Comparison of ENCODE assay signal across 17 cellular contexts in the genomic region with DNA sequence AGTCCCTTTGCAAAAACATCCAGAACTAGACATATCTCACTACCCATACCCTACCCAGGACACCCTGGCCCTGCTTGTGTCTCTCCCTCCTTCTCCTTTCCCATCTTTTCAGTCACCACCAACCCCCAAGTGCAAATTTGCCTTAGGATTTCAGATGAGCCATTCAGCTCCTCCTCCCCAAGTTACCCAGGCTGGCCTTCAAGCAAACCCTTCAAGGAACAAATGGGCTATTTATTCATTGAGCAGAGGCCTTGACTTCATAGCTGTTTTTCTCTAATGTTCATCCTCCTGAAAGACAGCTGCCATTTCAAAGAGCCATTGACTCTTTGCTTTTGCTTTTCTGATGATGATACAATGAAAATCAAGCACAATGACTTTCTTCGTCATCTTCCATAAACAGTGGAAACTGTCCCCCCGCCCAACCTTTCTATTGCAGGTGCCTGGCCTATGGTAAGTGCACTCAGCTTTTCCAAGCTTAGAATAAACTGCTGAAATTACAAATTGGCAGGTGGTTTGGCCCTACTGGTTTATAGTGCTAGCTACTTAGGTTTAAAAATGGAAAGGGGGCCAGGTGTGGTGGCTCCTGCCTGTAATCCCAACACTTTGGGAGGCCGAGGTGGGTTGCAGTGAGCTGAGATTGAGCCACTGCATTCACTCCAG. TPM values are rescaled to one million over a fixed set of nuclear protein-coding genes. Genes with fewer than 3 reads are reported as not detected.
"Had no signal": no experiment of that assay in that cellular context is flagged by ENCODE, and none has a peak within 500 bp of the region (broad histone marks: within the 10 kb centered on the region; RNA-seq: fewer than 3 reads in every experiment).

No MANE protein-coding gene starts in this region.

- H3K27ac Mint-ChIP-seq: activated naive CD4-positive, alpha-beta T cell treated with anti-CD3 and anti-CD28 coated beads, Interleukin-2, amount 50 U/mL, for 72 hours; stimulated activated naive CD8-positive, alpha-beta T cell treated with anti-CD3 and anti-CD28 coated beads, Interleukin-15, Interleukin-2, amounts not matched to agents 100 ng/mL and 50 ng/mL, for 24 hours; WTC11 had no signal

- H3K36me3 ChIP-seq: prostate gland, right lobe of liver, thoracic aorta, upper lobe of right lung had no signal

- H3K36me3 Mint-ChIP-seq: activated naive CD4-positive, alpha-beta T cell treated with anti-CD3 and anti-CD28 coated beads, Interleukin-2, amount 50 U/mL, for 72 hours; brain; WTC11 had no signal

- H3K4me1 ChIP-seq: prostate gland had no signal

- H3K4me3 ChIP-seq: prostate gland, right lobe of liver, smooth muscle cell, thoracic aorta, upper lobe of right lung had no signal

- H3K27me3 Mint-ChIP-seq: stimulated activated naive CD8-positive, alpha-beta T cell treated with anti-CD3 and anti-CD28 coated beads, Interleukin-15, Interleukin-2, amounts not matched to agents 100 ng/mL and 50 ng/mL, for 24 hours had no signal

- ATAC-seq: activated naive CD4-positive, alpha-beta T cell treated with anti-CD3 and anti-CD28 coated beads, Interleukin-2, amount 50 U/mL, for 72 hours; activated T-cell treated with anti-CD3 and anti-CD28 coated beads, Interleukin-2, amount 50 U/mL, for 4 hours; left ventricle myocardium superior; upper lobe of right lung; WTC11 had no signal

- DNase-seq: activated CD4-positive, alpha-beta memory T cell treated with anti-CD3 and anti-CD28 coated beads, Interleukin-2, amount 10 ng/mL, durations not matched to agents 7 days and 5 days; activated CD4-positive, alpha-beta T cell treated with anti-CD3 and anti-CD28 coated beads for 4 hours; activated effector memory CD4-positive, alpha-beta T cell treated with Interleukin-2 at 50 U/mL for 16 hours; activated T-cell treated with anti-CD3 and anti-CD28 coated beads, Interleukin-2, amount 50 U/mL, for 4 hours; mesenchymal stem cell; upper lobe of right lung had no signal

- H3K4me2 ChIP-seq: smooth muscle cell had no signal

- H3K27me3 ChIP-seq: right lobe of liver, upper lobe of right lung had no signal

- H3K27ac ChIP-seq: prostate gland, right lobe of liver, thoracic aorta, upper lobe of right lung had no signal

- H3K9me3 Mint-ChIP-seq: activated CD4-positive, alpha-beta memory T cell treated with anti-CD3 and anti-CD28 coated beads, Interleukin-2, amount 10 ng/mL, durations not matched to agents 7 days and 5 days; activated T-cell treated with anti-CD3 and anti-CD28 coated beads, Interleukin-2, amount 50 U/mL, for 4 hours; nephron; stimulated activated naive CD8-positive, alpha-beta T cell treated with anti-CD3 and anti-CD28 coated beads, Interleukin-15, Interleukin-2, amounts not matched to agents 100 ng/mL and 50 ng/mL, for 24 hours; WTC11 had no signal

- H3K9me3 ChIP-seq: prostate gland, right lobe of liver, thoracic aorta, upper lobe of right lung had no signal

- H3K4me3 Mint-ChIP-seq: activated CD4-positive, alpha-beta memory T cell treated with anti-CD3 and anti-CD28 coated beads, Interleukin-2, amount 10 ng/mL, durations not matched to agents 7 days and 5 days; activated T-cell treated with anti-CD3 and anti-CD28 coated beads, Interleukin-2, amount 50 U/mL, for 4 hours; nephron; stimulated activated naive CD8-positive, alpha-beta T cell treated with anti-CD3 and anti-CD28 coated beads, Interleukin-15, Interleukin-2, amounts not matched to agents 100 ng/mL and 50 ng/mL, for 24 hours; WTC11 had no signal

RNA-seq across cellular contexts. Expression of a gene that starts 26.1 kb away (rescaled TPM):
- total RNA-seq: kidney epithelial cell had no signal
- polyA plus RNA-seq: smooth muscle cell had no signal
